In the genomic region with DNA sequence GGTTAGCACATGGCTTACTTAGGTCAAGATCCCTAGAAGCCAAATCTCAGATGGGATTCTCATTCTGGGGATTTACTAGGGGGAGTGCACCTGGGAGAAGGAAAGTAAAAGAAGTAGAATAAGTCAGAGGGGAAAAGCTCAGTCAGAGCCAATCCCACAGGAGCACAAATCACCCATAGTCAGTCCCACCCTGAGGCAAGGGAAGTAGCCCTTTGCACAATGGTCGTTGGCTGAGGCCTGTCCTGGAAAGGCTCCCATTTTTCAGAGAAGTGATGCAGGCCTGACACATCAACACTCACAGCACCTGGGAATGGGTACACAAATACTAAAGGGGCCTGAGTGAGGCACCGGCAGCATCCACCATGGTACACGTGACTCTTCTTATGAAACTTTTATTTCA, we compare ENCODE assay signal across 18 cellular contexts. TPM values are rescaled to one million over a fixed set of nuclear protein-coding genes. Genes with fewer than 3 reads are reported as not detected.
"Had no signal": no experiment of that assay in that cellular context is flagged by ENCODE, and none has a peak within 500 bp of the region (broad histone marks: within the 10 kb centered on the region; RNA-seq: fewer than 3 reads in every experiment).

No MANE protein-coding gene starts in this region.

- H3K36me3 ChIP-seq: cardiac muscle cell, right lobe of liver, stomach, uterus had no signal

- H3K9me3 ChIP-seq: right lobe of liver, uterus had no signal

- DNase-seq: activated CD4-positive, alpha-beta memory T cell treated with anti-CD3 and anti-CD28 coated beads for 36 hours; activated CD4-positive, alpha-beta T cell treated with anti-CD3 and anti-CD28 coated beads for 48 hours; activated effector memory CD4-positive, alpha-beta T cell treated with Interleukin-2 at 50 U/mL for 16 hours; activated naive CD4-positive, alpha-beta T cell treated with anti-CD3 and anti-CD28 coated beads for 36 hours; activated naive CD8-positive, alpha-beta T cell treated with anti-CD3 and anti-CD28 coated beads, Interleukin-2, amount 10 ng/mL, durations not matched to agents 7 days and 5 days; activated T-cell treated with anti-CD3 and anti-CD28 coated beads, Interleukin-2, amount 50 U/mL, for 72 hours; effector CD4-positive, alpha-beta T cell; left ventricle myocardium superior; right lobe of liver; small intestine; stimulated activated CD4-positive, alpha-beta T cell treated with anti-CD3 and anti-CD28 coated beads, Interleukin-2, amount 100 ng/mL, for 24 hours; stomach; T-helper 17 cell; uterus had no signal

- H3K4me1 ChIP-seq: stomach, uterus had no signal

- H3K27me3 ChIP-seq: cardiac muscle cell, right lobe of liver, stomach, uterus had no signal

- ATAC-seq: activated T-cell treated with anti-CD3 and anti-CD28 coated beads, Interleukin-2, amount 50 U/mL, for 72 hours; left ventricle myocardium superior; stimulated activated memory B cell treated with anti-CD40 and anti-IgM and Interleukin-4, amounts not matched to agents 10 μg/mL and 1 μg/mL and 100 μg/mL, for 72 hours; T-helper 17 cell had no signal

- H3K4me3 ChIP-seq: cardiac muscle cell, right lobe of liver, stomach, uterus had no signal

- H3K27ac ChIP-seq: cardiac muscle cell, right lobe of liver, stomach, uterus had no signal

RNA-seq across cellular contexts. Expression of a gene that starts 39.8 kb away (rescaled TPM):
- total RNA-seq: activated CD4-positive, alpha-beta memory T cell treated with anti-CD3 and anti-CD28 coated beads for 36 hours; activated naive CD4-positive, alpha-beta T cell treated with anti-CD3 and anti-CD28 coated beads for 36 hours; activated naive CD8-positive, alpha-beta T cell treated with anti-CD3 and anti-CD28 coated beads, Interleukin-2, amount 10 ng/mL, durations not matched to agents 7 days and 5 days; activated T-cell treated with anti-CD3 and anti-CD28 coated beads, Interleukin-2, amount 50 U/mL, for 72 hours; left ventricle myocardium superior; mononuclear cell; myocyte; right lobe of liver; T-helper 17 cell had no signal
